27 cellular contexts compared by ENCODE assay signal in genomic region chr1:60227581-60228252, GRCh38.
A peak's percentile ranks its signal among the peaks of the same experiment; 100 is the strongest.
DNase-seq lines count a peak whose midpoint lies in the region; ATAC-seq, FAIRE-seq and TF ChIP-seq lines count a peak whose summit lies in the region.
"Had no signal": no experiment of that assay in that cellular context is flagged by ENCODE, and none has a peak within 500 bp of the region (broad histone marks: within the 10 kb centered on the region; RNA-seq: fewer than 3 reads in every experiment).

No MANE protein-coding gene starts in this region.

- no peaks in the 10 kb centered on the region for H4K20me1 ChIP-seq in astrocyte (ENCODE audit: insufficient read depth, low read length)

- no peaks in the 10 kb centered on the region for H3K9me3 ChIP-seq in astrocyte (ENCODE audit: insufficient read depth, low read depth, low read length)
- H3K9me3 ChIP-seq: BE2C, Caco-2, tibial nerve had no signal

- H3K4me3 ChIP-seq in AG10803 (ENCODE audit: low read length) (no peak overlapping the region), astrocyte (ENCODE audit: insufficient read depth, low read depth, low read length) (no peak overlapping the region)
- H3K4me3 ChIP-seq: hepatocyte, tibial nerve had no signal

- no peak overlapping the region for H3K9ac ChIP-seq in astrocyte (ENCODE audit: low read length)

- no peak overlapping the region for H3K4me3 Mint-ChIP-seq in astrocyte (ENCODE audit: unreplicated experiment)
- H3K4me3 Mint-ChIP-seq: activated CD4-positive, alpha-beta memory T cell treated with anti-CD3 and anti-CD28 coated beads, Interleukin-2, amount 10 ng/mL, durations not matched to agents 7 days and 5 days; activated naive CD8-positive, alpha-beta T cell treated with anti-CD3 and anti-CD28 coated beads, Interleukin-2, amount 10 ng/mL, durations not matched to agents 7 days and 5 days; memory B cell; naive thymus-derived CD4-positive, alpha-beta T cell; T-helper 1 cell treated with Interleukin-12 subunit alpha and Interleukin-12 subunit beta and Interleukin-4 antibody, amounts not matched to agents 30 μg/mL and 1 μg/mL, for 36 hours had no signal

- H3K36me3 ChIP-seq in astrocyte (ENCODE audit: insufficient read depth, low read length) = no peaks in the 10 kb centered on the region
- H3K36me3 ChIP-seq: BE2C, tibial nerve had no signal

- H3K27me3 Mint-ChIP-seq in astrocyte (ENCODE audit: low read depth, unreplicated experiment) = no peaks in the 10 kb centered on the region
- H3K27me3 Mint-ChIP-seq: activated CD4-positive, alpha-beta memory T cell treated with anti-CD3 and anti-CD28 coated beads, Interleukin-2, amount 10 ng/mL, durations not matched to agents 7 days and 5 days; activated naive CD8-positive, alpha-beta T cell treated with anti-CD3 and anti-CD28 coated beads, Interleukin-2, amount 10 ng/mL, durations not matched to agents 7 days and 5 days had no signal

- FAIRE-seq in astrocyte (lab: Jason Lieb, UNC) = no peak
- no peak for FAIRE-seq in frontal cortex (lab: Jason Lieb, UNC)
- FAIRE-seq: H54, kidney had no signal

- H3K27ac ChIP-seq in astrocyte (ENCODE audit: low read depth, low read length) = peak overlapping the region; percentile 15
- H3K27ac ChIP-seq in foreskin keratinocyte = no peak overlapping the region
- H3K27ac ChIP-seq: hepatocyte, tibial nerve, VCaP had no signal

- ATAC-seq in foreskin keratinocyte = peak; percentile 68
- ATAC-seq in stimulated activated naive CD8-positive, alpha-beta T cell treated with anti-CD3 and anti-CD28 coated beads, Interleukin-15, Interleukin-2, amounts not matched to agents 100 U/mL and 50 U/mL, for 24 hours = no peak
- no peak for ATAC-seq in HG03280 (IDR thresholded peaks at IDR 0.05; ENCODE audit: unreplicated experiment)
- ATAC-seq: naive thymus-derived CD4-positive, alpha-beta T cell; right cardiac atrium had no signal

- H3K9me3 Mint-ChIP-seq in astrocyte (ENCODE audit: unreplicated experiment) = peaks cover 3% of the 10 kb centered on the region
- H3K9me3 Mint-ChIP-seq: activated CD4-positive, alpha-beta memory T cell treated with anti-CD3 and anti-CD28 coated beads, Interleukin-2, amount 10 ng/mL, durations not matched to agents 7 days and 5 days; T-helper 1 cell treated with Interleukin-12 subunit alpha and Interleukin-12 subunit beta and Interleukin-4 antibody, amounts not matched to agents 30 μg/mL and 1 μg/mL, for 36 hours had no signal

- peak overlapping the region; percentile 2 for H3K4me2 ChIP-seq in astrocyte (ENCODE audit: low read length)
- H3K4me2 ChIP-seq: hepatocyte had no signal

- H2AFZ ChIP-seq in astrocyte (ENCODE audit: low read depth, low read length) = peak overlapping the region; percentile 12
- H2AFZ ChIP-seq: hepatocyte had no signal

- no peak for TF ChIP-seq CTCF in AG10803 (conservative IDR thresholded peaks at IDR 0.05; ENCODE audit: low read length)
- no peak for TF ChIP-seq CTCF in astrocyte (IDR thresholded peaks at IDR 0.05; ENCODE audit: insufficient read depth, low read depth, low read length)
- no peak for TF ChIP-seq CTCF in foreskin keratinocyte (conservative IDR thresholded peaks at IDR 0.05)

- DNase-seq in AG10803 (ENCODE audit: low read depth) (peak; percentile 43), GM04503 (ENCODE audit: low read depth) (peak; percentile 6), astrocyte (ENCODE audit: low read depth) (peak; percentile 51), foreskin keratinocyte (peak in 1 of 2 donors; percentile 23), frontal cortex (ENCODE audit: low spot score in 2 of 2) (no peak), NCI-H1930 (lab: John Stamatoyannopoulos, UW) (no peak)
- DNase-seq in stimulated activated naive CD8-positive, alpha-beta T cell treated with anti-CD3 and anti-CD28 coated beads, Interleukin-15, Interleukin-2, amounts not matched to agents 100 U/mL and 50 U/mL, for 24 hours = no peak
- DNase-seq: activated CD4-positive, alpha-beta memory T cell treated with anti-CD3 and anti-CD28 coated beads, Interleukin-2, amount 10 ng/mL, durations not matched to agents 7 days and 5 days; activated naive CD8-positive, alpha-beta T cell treated with anti-CD3 and anti-CD28 coated beads, Interleukin-2, amount 10 ng/mL, durations not matched to agents 7 days and 5 days; BE2C; Caco-2; central memory CD4-positive, alpha-beta T cell; effector CD4-positive, alpha-beta T cell; kidney; naive thymus-derived CD4-positive, alpha-beta T cell; NCI-H1105 treated with DMSO at 0.1 percent for 48 hours; NCI-H524 treated with DMSO at 0.1 percent for 48 hours; right cardiac atrium; SHP77 treated with DMSO at 0.1 percent for 48 hours; stimulated activated naive CD4-positive, alpha-beta T cell treated with Interleukin-2 at 50 U/mL for 16 hours had no signal

- H3K36me3 Mint-ChIP-seq in astrocyte (ENCODE audit: low read depth, unreplicated experiment) = no peaks in the 10 kb centered on the region
- H3K36me3 Mint-ChIP-seq: activated naive CD8-positive, alpha-beta T cell treated with anti-CD3 and anti-CD28 coated beads, Interleukin-2, amount 10 ng/mL, durations not matched to agents 7 days and 5 days; memory B cell; naive thymus-derived CD4-positive, alpha-beta T cell had no signal

- peaks cover 5% of the 10 kb centered on the region for H3K4me1 Mint-ChIP-seq in astrocyte (ENCODE audit: low read depth, unreplicated experiment)
- H3K4me1 Mint-ChIP-seq: activated CD4-positive, alpha-beta memory T cell treated with anti-CD3 and anti-CD28 coated beads, Interleukin-2, amount 10 ng/mL, durations not matched to agents 7 days and 5 days; activated naive CD8-positive, alpha-beta T cell treated with anti-CD3 and anti-CD28 coated beads, Interleukin-2, amount 10 ng/mL, durations not matched to agents 7 days and 5 days; memory B cell; naive thymus-derived CD4-positive, alpha-beta T cell had no signal

- H3K27me3 ChIP-seq in astrocyte (ENCODE audit: insufficient read depth, low read length) (no peaks in the 10 kb centered on the region), foreskin keratinocyte (no peaks in the 10 kb centered on the region)
- H3K27me3 ChIP-seq: BE2C, hepatocyte, tibial nerve had no signal

- H3K4me1 ChIP-seq in astrocyte (ENCODE audit: insufficient read depth, low read length) (peaks cover 5% of the 10 kb centered on the region), foreskin keratinocyte (peaks cover 12% of the 10 kb centered on the region)
- H3K4me1 ChIP-seq: Caco-2 had no signal

- no peak overlapping the region for H3K27ac Mint-ChIP-seq in astrocyte (ENCODE audit: unreplicated experiment)
- H3K27ac Mint-ChIP-seq: activated CD4-positive, alpha-beta memory T cell treated with anti-CD3 and anti-CD28 coated beads, Interleukin-2, amount 10 ng/mL, durations not matched to agents 7 days and 5 days; activated naive CD8-positive, alpha-beta T cell treated with anti-CD3 and anti-CD28 coated beads, Interleukin-2, amount 10 ng/mL, durations not matched to agents 7 days and 5 days; memory B cell; naive thymus-derived CD4-positive, alpha-beta T cell; T-helper 1 cell treated with Interleukin-12 subunit alpha and Interleukin-12 subunit beta and Interleukin-4 antibody, amounts not matched to agents 30 μg/mL and 1 μg/mL, for 36 hours had no signal

- no peaks in the 10 kb centered on the region for H3K79me2 ChIP-seq in astrocyte (ENCODE audit: insufficient read depth, low read length)
- H3K79me2 ChIP-seq: hepatocyte had no signal

Comparison
In these comparisons a context has a peak if more than half of its experiments do, and no peak if none do; other contexts are left out.
1. DNase-seq: peak in AG10803 (single experiment), GM04503 (single experiment) and astrocyte (single experiment); none in stimulated activated naive CD8-positive, alpha-beta T cell treated with anti-CD3 and anti-CD28 coated beads, Interleukin-15, Interleukin-2, amounts not matched to agents 100 U/mL and 50 U/mL, for 24 hours (single experiment), frontal cortex (0 of 2) and NCI-H1930 (0 of 2).